ENCODE assay signal across 8 cellular contexts in the genomic region with DNA sequence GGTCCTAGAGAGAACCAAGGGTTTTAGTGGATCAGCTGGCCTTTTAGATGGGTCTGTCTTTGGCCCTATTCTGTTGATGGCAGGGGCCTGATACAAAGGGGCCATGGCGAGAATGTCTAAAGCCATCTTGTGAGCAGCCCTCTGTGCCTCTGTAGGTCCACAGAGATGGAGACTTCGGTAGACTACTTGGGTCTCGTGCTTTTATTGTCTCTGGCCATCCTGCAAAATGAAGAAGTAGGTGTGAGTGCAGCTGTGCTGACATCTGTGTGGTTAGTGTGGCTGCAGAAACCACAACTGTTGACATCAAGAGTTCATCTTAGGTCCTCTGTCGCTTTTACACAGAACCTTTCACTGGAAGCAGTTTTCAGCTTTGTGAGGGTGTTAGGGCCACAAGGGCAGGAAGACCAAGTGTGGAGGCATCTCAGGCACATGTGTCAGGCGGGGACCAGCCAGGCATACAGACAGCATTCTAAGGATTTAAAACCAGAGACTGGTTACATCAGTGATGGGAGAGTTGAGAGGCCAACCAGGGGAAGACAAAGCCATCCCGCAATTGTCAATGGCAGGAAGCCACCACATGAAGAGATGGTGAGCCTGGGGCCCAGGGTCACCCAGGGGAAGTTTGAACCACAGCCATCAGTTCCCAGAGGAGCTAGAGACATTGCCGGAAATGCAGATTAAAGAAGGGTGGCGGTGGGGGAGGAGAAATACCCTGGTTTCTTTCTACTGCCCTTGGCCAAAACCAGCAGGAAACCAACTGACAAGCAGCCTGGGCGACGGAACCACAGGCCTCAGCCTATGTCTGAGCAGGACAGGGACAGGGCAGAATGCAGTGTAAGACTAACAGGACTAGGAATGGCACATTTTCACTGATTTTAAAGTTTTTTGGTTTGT. TPM values are rescaled to one million over a fixed set of nuclear protein-coding genes. Genes with fewer than 3 reads are reported as not detected.
DNase-seq lines count a peak whose midpoint lies in the region; ATAC-seq, FAIRE-seq and TF ChIP-seq lines count a peak whose summit lies in the region.

No MANE protein-coding gene starts in this region.

- POLR2A ChIA-PET in OCI-LY7 (lab: Charles Lee) (interaction anchor here (1.2 to 13.0 kb wide), 6 partner anchors 9 to 138 kb away, joined by 3 to 183 read pairs (median 6); a partner anchor contains a TSS), SK-N-SH (lab: Yijun Ruan, JAX) (no interaction called here)

- BruUV-seq in OCI-LY7 (replicated peaks; lab: Mats Ljungman, UMichigan): TSS peak; percentile 71

- H3K9ac ChIP-seq in mesenchymal stem cell (ENCODE audit: low read length): no peak overlapping the region
- no peak overlapping the region for H3K9ac ChIP-seq in SK-N-SH

- H2BK15ac ChIP-seq in mesenchymal stem cell (ENCODE audit: low read depth, poor library complexity, severe bottlenecking): no peak overlapping the region

- no peaks in the 10 kb centered on the region for H3F3A ChIP-seq in SK-N-SH (replicated peaks; ENCODE audit: insufficient read depth)

- H3K4me1 ChIP-seq in OCI-LY7 (ENCODE audit: insufficient read depth, low read length, poor library complexity, severe bottlenecking) (peaks cover 91% of the 10 kb centered on the region), mesenchymal stem cell (ENCODE audit: control insufficient read depth, insufficient read depth, low read depth, low read length) (no peaks in the 10 kb centered on the region), SK-N-SH (ENCODE audit: control insufficient read depth in 1 of 2, insufficient read depth in 2 of 2, low read depth in 1 of 2, low read length in 1 of 2) (no peaks in the 10 kb centered on the region)

- H3K36me3 ChIP-seq in OCI-LY7 (ENCODE audit: insufficient read depth, low read length): peaks cover 73% of the 10 kb centered on the region
- no peaks in the 10 kb centered on the region for H3K36me3 ChIP-seq in mesenchymal stem cell (ENCODE audit: control insufficient read depth in 1 of 2, insufficient read depth in 2 of 2, low read depth in 1 of 2, low read length in 2 of 2)
- no peaks in the 10 kb centered on the region for H3K36me3 ChIP-seq in SK-N-SH (replicated peaks in 1 of 2; ENCODE audit: control insufficient read depth in 1 of 2, insufficient read depth in 2 of 2, low read length in 1 of 2)

- no peak for TF ChIP-seq RAD21 in SK-N-SH (IDR thresholded peaks at IDR 0.05; ENCODE audit: low read length)

- TF ChIP-seq CTCF in OCI-LY7 (conservative IDR thresholded peaks at IDR 0.05; ENCODE audit: low read length) (no peak), SK-N-SH (IDR thresholded peaks at IDR 0.05) (no peak)

- CTCF ChIA-PET in OCI-LY7 (lab: Charles Lee; ENCODE audit: unreplicated experiment): interaction anchor here (0.9 to 1.0 kb wide), 2 partner anchors 9 to 14 kb away, joined by 4 read pairs; no protein-coding TSS in a partner anchor
- CTCF ChIA-PET in SK-N-SH (lab: Yijun Ruan, JAX): no interaction called here

- H2BK120ac ChIP-seq in mesenchymal stem cell (ENCODE audit: low read depth, low read length): no peak overlapping the region

- no peak overlapping the region for H4K91ac ChIP-seq in mesenchymal stem cell (ENCODE audit: low read length)

- peak; percentile 98 for DNase-seq in OCI-LY7 (ENCODE audit: low spot score)
- DNase-seq in activated effector memory CD4-positive, alpha-beta T cell treated with anti-CD3 and anti-CD28 coated beads, Interleukin-2, amount 50 U/mL, for 16 hours: peak; percentile 73
- DNase-seq in mesenchymal stem cell: peak; percentile 80
- DNase-seq in frontal cortex (ENCODE audit: low spot score in 2 of 2): no peak
- DNase-seq in SK-N-SH: no peak
- DNase-seq in NCI-H1048 (lab: John Stamatoyannopoulos, UW): no peak

- intact Hi-C loops in OCI-LY7 (cut with micrococcal nuclease; ENCODE audit: unreplicated experiment): loop anchor here (1.0 kb wide), 3 partner anchors 9 to 23 kb away; a partner anchor contains a TSS

- ATAC-seq in GM18867 (IDR thresholded peaks at IDR 0.05; ENCODE audit: unreplicated experiment) (peak; percentile 87), HG02840 (IDR thresholded peaks at IDR 0.05; ENCODE audit: low FRiP score, unreplicated experiment) (peak; percentile 74)

- H3K79me1 ChIP-seq in mesenchymal stem cell (replicated peaks; ENCODE audit: low read length, poor library complexity, severe bottlenecking): no peaks in the 10 kb centered on the region

- no peak overlapping the region for H4K8ac ChIP-seq in mesenchymal stem cell (ENCODE audit: low read length)

- peak overlapping the region; percentile 9 to 46 for H3K4ac ChIP-seq in mesenchymal stem cell (ENCODE audit: low read depth in 1 of 2, low read length in 2 of 2)

- H3K9me2 ChIP-seq in OCI-LY7 (ENCODE audit: insufficient read depth, low read length): no peaks in the 10 kb centered on the region
- H3K9me2 ChIP-seq in SK-N-SH: no peaks in the 10 kb centered on the region

- H3K18ac ChIP-seq in mesenchymal stem cell (ENCODE audit: low read depth in 1 of 2, low read length in 2 of 2): peak overlapping the region; percentile 22 to 58

- no peak overlapping the region for H3K14ac ChIP-seq in mesenchymal stem cell (ENCODE audit: low read length in 2 of 2)

- no peaks in the 10 kb centered on the region for H3K27me3 ChIP-seq in mesenchymal stem cell (ENCODE audit: control insufficient read depth in 1 of 2, insufficient read depth in 1 of 2, low read length in 2 of 2)
- no peaks in the 10 kb centered on the region for H3K27me3 ChIP-seq in SK-N-SH (ENCODE audit: insufficient read depth)

- H2BK5ac ChIP-seq in mesenchymal stem cell (ENCODE audit: low read depth, low read length, poor library complexity, severe bottlenecking): no peak overlapping the region

- H3K4me3 ChIP-seq in OCI-LY7 (ENCODE audit: low read depth, low read length, poor library complexity, severe bottlenecking) (peak overlapping the region; percentile 59), mesenchymal stem cell (ENCODE audit: insufficient read depth in 1 of 2, low read depth in 1 of 2, low read length in 2 of 2) (no peak overlapping the region), SK-N-SH (ENCODE audit: low read depth in 2 of 2, low read length in 1 of 2) (no peak overlapping the region)

- no peak for FAIRE-seq in frontal cortex (lab: Jason Lieb, UNC)

- peak overlapping the region; percentile 89 for H3K4me2 ChIP-seq in OCI-LY7 (ENCODE audit: low read length)
- H3K4me2 ChIP-seq in mesenchymal stem cell (ENCODE audit: low read length, poor library complexity, severe bottlenecking): no peak overlapping the region
- no peak overlapping the region for H3K4me2 ChIP-seq in SK-N-SH

- H2AFZ ChIP-seq in OCI-LY7 (ENCODE audit: low read length): no peak overlapping the region
- no peak overlapping the region for H2AFZ ChIP-seq in mesenchymal stem cell (ENCODE audit: low read depth, low read length)
- no peak overlapping the region for H2AFZ ChIP-seq in SK-N-SH (ENCODE audit: low read depth)

- TF ChIP-seq EP300 in SK-N-SH (IDR thresholded peaks at IDR 0.05; ENCODE audit: borderline replicate concordance in 1 of 2, low read depth in 1 of 2, low read length in 1 of 2): no peak

- no peaks in the 10 kb centered on the region; the same call in 1 of the 2 replicates for H3K9me3 ChIP-seq in OCI-LY7 (ENCODE audit: low read length)
- no peaks in the 10 kb centered on the region for H3K9me3 ChIP-seq in mesenchymal stem cell (ENCODE audit: control insufficient read depth, low read length)
- H3K9me3 ChIP-seq in SK-N-SH: no peaks in the 10 kb centered on the region

- peak overlapping the region; percentile 20 to 74 for H2BK12ac ChIP-seq in mesenchymal stem cell (ENCODE audit: low read length in 2 of 2)

- 77% methylated on average over 10 of the region's 10 CpGs for WGBS in mesenchymal stem cell
- 84% methylated on average over 10 of the region's 10 CpGs for WGBS in SK-N-SH (ENCODE audit: low lambda C conversion rate)

- H3K27ac ChIP-seq in OCI-LY7 (ENCODE audit: low read depth, low read length, poor library complexity, severe bottlenecking) (peak overlapping the region; percentile 99), mesenchymal stem cell (ENCODE audit: low read length, poor library complexity, severe bottlenecking) (no peak overlapping the region), SK-N-SH (ENCODE audit: low read depth in 2 of 2, low read length in 1 of 2) (no peak overlapping the region)

- H3K79me2 ChIP-seq in OCI-LY7 (ENCODE audit: insufficient read depth, low read depth, low read length) (peaks cover 50% of the 10 kb centered on the region), SK-N-SH (ENCODE audit: insufficient read depth) (no peaks in the 10 kb centered on the region)

- no peak overlapping the region for H3K23ac ChIP-seq in mesenchymal stem cell (ENCODE audit: low read length in 2 of 2)

- H2AK5ac ChIP-seq in mesenchymal stem cell (ENCODE audit: low read length, severe bottlenecking): no peak overlapping the region

- no peaks in the 10 kb centered on the region for H4K20me1 ChIP-seq in OCI-LY7 (ENCODE audit: insufficient read depth, low read length)
- no peaks in the 10 kb centered on the region for H4K20me1 ChIP-seq in SK-N-SH (ENCODE audit: insufficient read depth)

RNA-seq across cellular contexts. Expression of a gene that starts 13.0 kb away (rescaled TPM):
- 72.4 and 96.0 TPM in 2 replicates for total RNA-seq in OCI-LY7 (2014; rRNA removed; shearing (Covaris generic))
- 160 and 177 TPM in 2 replicates for total RNA-seq in OCI-LY7 (2022)
- polyA plus RNA-seq in mesenchymal stem cell (2013, experiment 1 of 2): 57.5 TPM
- polyA plus RNA-seq in mesenchymal stem cell (2013, experiment 2 of 2): 58.5 TPM
- total RNA-seq in frontal cortex: 2.4 TPM
- 10.3 and 15.7 TPM in 2 replicates for polyA plus RNA-seq in SK-N-SH (2012; rRNA removed)
- polyA plus RNA-seq in SK-N-SH (2012; cell fraction: cytosol; rRNA removed): 7.0 and 10.7 TPM in 2 replicates
- polyA plus RNA-seq in SK-N-SH (2012; cell fraction: nucleus; rRNA removed): 57.8 and 62.3 TPM in 2 replicates

RNA-seq across cellular contexts. Expression of a gene that starts 22.8 kb away (rescaled TPM):
- 72.5 and 90.8 TPM in 2 replicates for total RNA-seq in OCI-LY7 (2014; rRNA removed; shearing (Covaris generic))
- 59.5 and 68.6 TPM in 2 replicates for total RNA-seq in OCI-LY7 (2022)
- 15.4 TPM for polyA plus RNA-seq in mesenchymal stem cell (2013, experiment 1 of 2)
- polyA plus RNA-seq in mesenchymal stem cell (2013, experiment 2 of 2): 14.6 TPM
- total RNA-seq in frontal cortex: 10.2 TPM
- 18.7 and 21.1 TPM in 2 replicates for polyA plus RNA-seq in SK-N-SH (2012; rRNA removed)
- 12.7 and 19.1 TPM in 2 replicates for polyA plus RNA-seq in SK-N-SH (2012; cell fraction: cytosol; rRNA removed)
- 13.0 and 15.6 TPM in 2 replicates for polyA plus RNA-seq in SK-N-SH (2012; cell fraction: nucleus; rRNA removed)

RNA-seq across cellular contexts. Expression of a gene that starts 23.0 kb away (rescaled TPM):
- total RNA-seq in OCI-LY7 (2014; rRNA removed; shearing (Covaris generic)): 86.0 and 87.2 TPM in 2 replicates
- total RNA-seq in OCI-LY7 (2022) (145 and 150 TPM in 2 replicates), frontal cortex (11.0 TPM)
- 34.2 TPM for polyA plus RNA-seq in mesenchymal stem cell (2013, experiment 1 of 2)
- 36.4 TPM for polyA plus RNA-seq in mesenchymal stem cell (2013, experiment 2 of 2)
- polyA plus RNA-seq in SK-N-SH (2012; rRNA removed): 56.5 and 69.9 TPM in 2 replicates
- 43.6 and 43.8 TPM in 2 replicates for polyA plus RNA-seq in SK-N-SH (2012; cell fraction: cytosol; rRNA removed)
- 113 and 236 TPM in 2 replicates for polyA plus RNA-seq in SK-N-SH (2012; cell fraction: nucleus; rRNA removed)

RNA-seq across cellular contexts. Expression of a gene that starts 58.8 kb away (rescaled TPM):
- 14.0 and 26.9 TPM in 2 replicates for total RNA-seq in OCI-LY7 (2014; rRNA removed; shearing (Covaris generic))
- total RNA-seq in OCI-LY7 (2022) (37.4 and 39.2 TPM in 2 replicates), frontal cortex (not detected)
- polyA plus RNA-seq in mesenchymal stem cell (2013, experiment 1 of 2): not detected
- polyA plus RNA-seq in mesenchymal stem cell (2013, experiment 2 of 2): 0.03 TPM
- not detected in 2 replicates for polyA plus RNA-seq in SK-N-SH (2012; rRNA removed)
- not detected in 2 replicates for polyA plus RNA-seq in SK-N-SH (2012; cell fraction: cytosol; rRNA removed)
- polyA plus RNA-seq in SK-N-SH (2012; cell fraction: nucleus; rRNA removed): 0.05 and 0.14 TPM in 2 replicates

Comparison
In these comparisons a context has a peak if more than half of its experiments do, and no peak if none do; other contexts are left out.
1. DNase-seq: peak in OCI-LY7 (single experiment), activated effector memory CD4-positive, alpha-beta T cell treated with anti-CD3 and anti-CD28 coated beads, Interleukin-2, amount 50 U/mL, for 16 hours (single experiment) and mesenchymal stem cell (single experiment); none in frontal cortex (0 of 2), SK-N-SH (single experiment) and NCI-H1048 (single experiment).
2. RNA of a gene that starts 13.0 kb away (total RNA-seq): 72.4 to 177 TPM in OCI-LY7; 2.4 TPM in frontal cortex (single experiment); every median in the first group is over 10 times any median in the second.